Comparison of ENCODE assay signal across 12 cellular contexts in the genomic region with DNA sequence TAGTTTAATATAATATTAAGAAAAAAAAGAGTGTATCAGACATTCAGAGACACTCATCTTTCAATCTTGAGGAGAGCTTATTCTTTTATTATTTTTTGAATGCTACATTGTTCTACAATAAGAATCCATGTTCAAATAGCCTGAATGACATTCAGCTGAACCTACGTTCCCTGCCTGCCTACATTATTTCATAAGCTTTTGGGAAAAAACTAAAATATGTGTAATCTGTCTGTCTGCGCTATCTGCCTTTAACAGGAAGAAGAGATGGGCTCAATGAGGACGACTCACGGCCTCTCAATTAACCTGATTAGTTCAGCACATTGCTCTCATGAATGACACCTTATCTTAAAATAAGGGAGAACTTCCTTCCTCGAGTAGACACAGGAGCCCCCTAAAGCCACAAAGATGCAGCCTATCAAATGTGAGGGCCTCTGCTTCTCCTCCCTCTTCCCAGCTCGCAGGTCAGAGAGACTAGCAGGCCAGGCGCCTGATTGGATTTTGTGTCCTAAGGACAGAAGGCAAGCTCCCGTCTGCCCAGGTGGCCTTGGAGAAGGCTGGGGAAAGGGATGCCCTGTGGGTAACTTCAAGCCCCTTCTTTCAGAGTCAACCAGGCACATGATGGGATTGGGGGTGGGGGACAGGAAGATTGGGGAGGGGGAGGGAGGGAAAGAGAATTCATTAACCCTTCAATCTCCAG. TPM values are rescaled to one million over a fixed set of nuclear protein-coding genes. Genes with fewer than 3 reads are reported as not detected.
DNase-seq lines count a peak whose midpoint lies in the region; ATAC-seq and TF ChIP-seq lines count a peak whose summit lies in the region.
"Had no signal": no experiment of that assay in that cellular context is flagged by ENCODE, and none has a peak within 500 bp of the region (broad histone marks: within the 10 kb centered on the region; RNA-seq: fewer than 3 reads in every experiment).

No MANE protein-coding gene starts in this region.

- DNase-seq in AG10803 (ENCODE audit: low read depth) (no peak), SK-N-DZ (ENCODE audit: low spot score) (peak; percentile 56), Right ventricle myocardium superior (no peak), progenitor cell of endocrine pancreas (ENCODE audit: low spot score, unreplicated experiment) (no peak), HT-29 (ENCODE audit: low spot score) (no peak), GDM1 (lab: John Stamatoyannopoulos, UW) (no peak), NCI-H1436 (lab: John Stamatoyannopoulos, UW) (no peak)
- DNase-seq in activated CD4-positive, CD25-positive, alpha-beta regulatory T cell treated with anti-CD3 and anti-CD28 coated beads, Interleukin-2, amount 50 U/mL, for 72 hours, result no peak
- DNase-seq: activated CD4-positive, CD25-positive, alpha-beta regulatory T cell; activated naive CD4-positive, alpha-beta T cell; MM.1S; OCI-M1 had no signal

- no peak overlapping the region for H3K4me3 Mint-ChIP-seq in progenitor cell of endocrine pancreas (ENCODE audit: low read depth)

- peaks cover 7% of the 10 kb centered on the region for H3K4me1 Mint-ChIP-seq in progenitor cell of endocrine pancreas (ENCODE audit: low read depth)

- H3K27me3 Mint-ChIP-seq in progenitor cell of endocrine pancreas, result peaks cover 39% of the 10 kb centered on the region

- H3K4me3 ChIP-seq in AG10803 (ENCODE audit: low read length), result peak overlapping the region; percentile 36

- no peaks in the 10 kb centered on the region for H3K9me3 Mint-ChIP-seq in progenitor cell of endocrine pancreas (ENCODE audit: low read depth)

- H3K27ac Mint-ChIP-seq in progenitor cell of endocrine pancreas, result peak overlapping the region; percentile 52

- no peak for TF ChIP-seq CTCF in AG10803 (conservative IDR thresholded peaks at IDR 0.05; ENCODE audit: low read length)
- no peak for TF ChIP-seq CTCF in progenitor cell of endocrine pancreas (IDR thresholded peaks at IDR 0.05; ENCODE audit: unreplicated experiment)

- intact Hi-C loops in Right ventricle myocardium superior (cut with DNase I), result no loop called here

- peak; percentile 32 for ATAC-seq in Right ventricle myocardium superior (ENCODE audit: poor library complexity)

- H3K36me3 Mint-ChIP-seq in progenitor cell of endocrine pancreas (ENCODE audit: insufficient read depth), result no peaks in the 10 kb centered on the region

RNA-seq across cellular contexts. Expression of a gene that starts 37.7 kb away (rescaled TPM):
- 3.6 and 3.8 TPM in 2 replicates for polyA plus RNA-seq in SK-N-DZ (2014; cell fraction: cytosol; rRNA removed)
- 3.1 and 4.1 TPM in 2 replicates for polyA plus RNA-seq in SK-N-DZ (2014; cell fraction: nucleus; rRNA removed)
- total RNA-seq in Right ventricle myocardium superior (15.6 TPM), progenitor cell of endocrine pancreas (0.38 and 0.67 TPM in 2 replicates)
- total RNA-seq in HT-29 (2014; rRNA removed; shearing (Covaris generic)), result not detected in 2 replicates
